In the genomic region with DNA sequence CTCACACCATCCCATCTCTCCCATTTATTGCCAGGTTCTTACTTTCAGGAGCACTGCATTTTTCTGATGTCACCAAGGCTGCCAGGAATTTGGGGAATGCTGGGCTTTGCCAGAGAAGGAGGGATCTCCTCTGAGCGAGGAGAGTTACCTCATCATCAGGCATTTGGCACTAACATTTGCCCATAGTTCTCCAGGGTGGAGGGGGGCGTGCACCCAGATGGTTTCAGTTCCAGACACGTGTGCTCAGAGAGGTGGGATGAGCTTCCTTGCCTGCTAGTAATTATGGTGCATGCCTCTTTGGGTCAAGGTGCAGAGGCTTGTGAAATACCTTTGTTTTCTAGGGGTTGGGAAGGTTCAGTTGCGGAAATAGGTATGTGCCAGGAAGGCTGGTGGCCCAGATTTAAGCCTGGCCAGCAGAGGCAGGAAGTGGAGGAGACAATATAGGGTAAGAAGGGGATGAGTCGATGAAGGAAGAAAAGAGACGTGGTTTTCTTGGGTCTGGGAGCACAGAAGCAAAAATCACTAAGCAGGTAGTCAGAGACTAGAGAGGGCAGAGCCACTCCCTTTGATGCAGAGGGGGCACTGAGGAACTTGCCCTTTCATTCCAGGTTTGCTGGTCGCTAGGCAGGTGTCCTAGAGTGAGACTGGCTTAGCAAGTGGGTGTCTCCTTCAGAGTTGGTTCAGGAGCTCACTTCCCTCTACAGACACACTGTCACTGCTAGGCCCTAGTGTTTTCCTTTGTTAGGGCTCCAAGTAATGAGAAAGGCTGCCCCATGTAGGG, we compare ENCODE assay signal across 10 cellular contexts. TPM values are rescaled to one million over a fixed set of nuclear protein-coding genes. Genes with fewer than 3 reads are reported as not detected.
A peak's percentile ranks its signal among the peaks of the same experiment; 100 is the strongest.
DNase-seq lines count a peak whose midpoint lies in the region; ATAC-seq, FAIRE-seq and TF ChIP-seq lines count a peak whose summit lies in the region.
"Had no signal": no experiment of that assay in that cellular context is flagged by ENCODE, and none has a peak within 500 bp of the region (broad histone marks: within the 10 kb centered on the region; RNA-seq: fewer than 3 reads in every experiment).

No MANE protein-coding gene starts in this region.

- H3K18ac ChIP-seq in H1 (ENCODE audit: extremely low read depth, low read length) = peak overlapping the region; percentile 4; the same call in 1 of the 2 replicates

- no peaks in the 10 kb centered on the region; the same call in 1 of the 2 replicates for H3K79me1 ChIP-seq in H1 (ENCODE audit: low read depth, low read length)

- H2BK120ac ChIP-seq in H1 (replicated peaks; ENCODE audit: low read depth, low read length) = no peak overlapping the region

- H3K56ac ChIP-seq in H1 (replicated peaks; ENCODE audit: insufficient read length, low read depth, low read length) = no peak overlapping the region

- H3K9ac ChIP-seq in H1 (replicated peaks in 1 of 4; ENCODE audit: extremely low read depth in 1 of 4, low read depth in 3 of 4, low read length in 3 of 4) = peak overlapping the region in 1 of 4 experiments; percentile 40; a peak in 3 of 7 replicates

- H2AK5ac ChIP-seq in H1 (ENCODE audit: low read depth, low read length) = peak overlapping the region; percentile 24; the same call in 1 of the 2 replicates

- TF ChIP-seq CTCF in AG09319 (IDR thresholded peaks at IDR 0.05; ENCODE audit: low read depth, low read length) (no peak), H1 (IDR thresholded peaks at IDR 0.05; ENCODE audit: control extremely low read depth in 1 of 3, insufficient read depth in 1 of 3, low read depth in 1 of 3, low read length in 3 of 3) (no peak), mucosa of descending colon (IDR thresholded peaks at IDR 0.05) (no peak)

- H3K9me3 ChIP-seq in H1 (ENCODE audit: insufficient read depth in 2 of 2, low read depth in 1 of 2, low read length in 1 of 2) (no peaks in the 10 kb centered on the region), mucosa of descending colon (no peaks in the 10 kb centered on the region)

- H3K4me1 ChIP-seq in H1 (replicated peaks in 1 of 4; ENCODE audit: control insufficient read depth in 3 of 4, insufficient read depth in 4 of 4, low read length in 3 of 4) (peaks cover 5 to 14% (median 11%) of the 10 kb centered on the region in 4 experiments), mucosa of descending colon (ENCODE audit: low read depth) (peaks cover 24% of the 10 kb centered on the region)

- peak overlapping the region; percentile 89 for H2BK12ac ChIP-seq in H1 (ENCODE audit: low read depth, low read length)

- H2BK20ac ChIP-seq in H1 (ENCODE audit: low read length) = 0 out of 2 replicates have a peak overlapping the region, but pooled peaks have one; percentile 7

- peak; percentile 66 for FAIRE-seq in H1 (lab: Jason Lieb, UNC)
- FAIRE-seq: GM12878 had no signal

- no peak overlapping the region for H4K91ac ChIP-seq in H1 (replicated peaks; ENCODE audit: insufficient read length, low read length)

- peak overlapping the region in 1 of 4 experiments; percentile 5; a peak in 1 of 8 replicates for H3K4me3 ChIP-seq in H1 (ENCODE audit: extremely low read depth in 1 of 4, insufficient read depth in 2 of 4, low read depth in 3 of 4, low read length in 4 of 4)
- no peak overlapping the region for H3K4me3 ChIP-seq in mucosa of descending colon
- H3K4me3 ChIP-seq: GM12878 had no signal

- H4K8ac ChIP-seq in H1 (ENCODE audit: extremely low read depth, insufficient read depth, low read length) = no peak overlapping the region; the same call in 1 of the 2 replicates

- H3K27ac ChIP-seq in H1 (ENCODE audit: low read depth, low read length) = peak overlapping the region; percentile 65

- no peak for TF ChIP-seq RAD21 in H1 (IDR thresholded peaks at IDR 0.05 in 1 of 2, conservative IDR thresholded peaks at IDR 0.05 in 1 of 2; ENCODE audit: low read depth in 2 of 2, low read length in 2 of 2)

- H3K23ac ChIP-seq in H1 (ENCODE audit: insufficient read length) = no peak overlapping the region

- CTCF ChIA-PET in H1 (lab: Charles Lee; ENCODE audit: partially characterized antibody) = no interaction called here

- no peak overlapping the region for H3K4ac ChIP-seq in H1 (replicated peaks; ENCODE audit: insufficient read length, low read depth, low read length)

- POLR2A ChIA-PET in H1 (lab: Charles Lee; ENCODE audit: partially characterized antibody) = interaction anchor here (1.4 to 4.0 kb wide), 2 partner anchors 7 to 37 kb away, joined by 3 to 46 read pairs; partner anchors contain the start of genes CGN and TUFT1

- no peaks in the 10 kb centered on the region for H3K23me2 ChIP-seq in H1 (ENCODE audit: low read depth, low read length)

- H4K20me1 ChIP-seq in H1 (replicated peaks in 1 of 2; ENCODE audit: control insufficient read depth in 1 of 2, insufficient read depth in 2 of 2, low read length in 2 of 2) = no peaks in the 10 kb centered on the region

- H3K27me3 ChIP-seq in H1 (replicated peaks in 1 of 4; ENCODE audit: control insufficient read depth in 3 of 4, extremely low read depth in 1 of 4, insufficient read depth in 3 of 4, low read length in 3 of 4) = no peaks in the 10 kb centered on the region

- H4K5ac ChIP-seq in H1 (ENCODE audit: insufficient read length, low read depth, low read length) = no peak overlapping the region

- H3K14ac ChIP-seq in H1 (ENCODE audit: insufficient read length) = no peak overlapping the region

- intact Hi-C loops in mucosa of descending colon (cut with DNase I, micrococcal nuclease) = no loop called here

- peak; percentile 89 for ATAC-seq in mucosa of descending colon
- ATAC-seq: GM12878 had no signal

- H3K79me2 ChIP-seq in H1 (ENCODE audit: control insufficient read depth in 1 of 2, insufficient read depth in 2 of 2, low read length in 2 of 2) = peaks cover 0 to 45% of the 10 kb centered on the region in 2 experiments; a peak in 2 of 4 replicates

- peak overlapping the region; percentile 55 to 56 for H3K4me2 ChIP-seq in H1 (ENCODE audit: insufficient read depth in 1 of 2, low read depth in 2 of 2, low read length in 2 of 2)

- DNase-seq in AG09319 (ENCODE audit: extremely low read depth, low read depth) (peak; percentile 65), NCI-H2029 (lab: John Stamatoyannopoulos, UW) (peak; percentile 33), H1 (ENCODE audit: low read depth in 1 of 2, low spot score in 2 of 2) (peak in 1 of 2 experiments; percentile 59), mucosa of descending colon (peak; percentile 71 to 77 (median 73)), NOMO-1 treated with dmso at 0.1 percent for 144 hours (lab: John Stamatoyannopoulos, UW; ENCODE audit: unreplicated experiment) (no peak), DMS79 (lab: John Stamatoyannopoulos, UW) (no peak), DMS153 (lab: John Stamatoyannopoulos, UW) (no peak)
- DNase-seq in effector CD8-positive, alpha-beta T cell (lab: John Stamatoyannopoulos, UW) = no peak
- DNase-seq: activated CD4-positive, CD25-positive, alpha-beta regulatory T cell had no signal

- peak; percentile 31 to 59 for TF ChIP-seq POLR2A in H1 (IDR thresholded peaks at IDR 0.05; ENCODE audit: control extremely low read depth in 1 of 2, low read depth in 2 of 2, low read length in 2 of 2)

- 52% methylated on average over 7 of the region's 7 CpGs; no CpG with 5 or more reads in 1 of the 2 experiments for WGBS in H1 (ENCODE audit: extremely low coverage in 1 of 2, insufficient coverage in 1 of 2, insufficient read length in 1 of 2, insufficient replicate concordance in 2 of 2, low coverage in 1 of 2, low lambda C conversion rate in 2 of 2, missing lambda C conversion rate in 1 of 2), 2 experiments

- peak overlapping the region; percentile 92 for H2BK5ac ChIP-seq in H1 (ENCODE audit: low read depth, low read length)

- H2AFZ ChIP-seq in H1 (ENCODE audit: low read length) = no peak overlapping the region

- TF ChIP-seq EP300 in H1 (IDR thresholded peaks at IDR 0.05; ENCODE audit: borderline replicate concordance in 1 of 2, low read depth in 2 of 2, low read length in 2 of 2) = no peak

- no peak overlapping the region; the same call in 1 of the 2 replicates for H2BK15ac ChIP-seq in H1 (ENCODE audit: low read length)

- H3K36me3 ChIP-seq in H1 (ENCODE audit: control insufficient read depth in 2 of 4, insufficient read depth in 4 of 4, low read length in 3 of 4) (no peaks in the 10 kb centered on the region), mucosa of descending colon (ENCODE audit: low read depth) (no peaks in the 10 kb centered on the region)

TF ChIP-seq in H1, 55 proteins besides CTCF, POLR2A, EP300 and RAD21 (continues in another document):
- TF ChIP-seq SIRT6 (IDR thresholded peaks at IDR 0.05; ENCODE audit: low read length) (no peak), GABPA (IDR thresholded peaks at IDR 0.05; ENCODE audit: borderline replicate concordance, insufficient read depth, low read length) (no peak), POU5F1 (IDR thresholded peaks at IDR 0.05; ENCODE audit: low read depth, low read length) (no peak), CREB1 (IDR thresholded peaks at IDR 0.05) (peak; percentile 59), CBX5 (IDR thresholded peaks at IDR 0.05; ENCODE audit: low read depth, low read length) (no peak), CHD2 (IDR thresholded peaks at IDR 0.05; ENCODE audit: low read length) (0 out of 2 replicates have a peak, but pooled peaks have one; percentile 31), SP4 (IDR thresholded peaks at IDR 0.05; ENCODE audit: low read length) (no peak)

RNA-seq across cellular contexts. Expression of gene TUFT1, which starts 7.2 kb away (rescaled TPM):
- 10.1 and 10.4 TPM in 2 replicates for total RNA-seq in H1 (2021; fragmentation: NEBNext Ultra II Directional; extraction: Animal tissue kit (Norgen Biotek cat#: 25700))
- 6.6 and 7.3 TPM in 2 replicates for polyA plus RNA-seq in H1 (2011; rRNA removed)
- polyA plus RNA-seq in H1 (2011; cell fraction: cytosol; rRNA removed) = 9.6 TPM
- 6.9 TPM for polyA plus RNA-seq in H1 (2011; cell fraction: nucleus; rRNA removed)
- 8.2 to 9.3 TPM (median 8.9 TPM) in 4 replicates for polyA plus RNA-seq in H1 (2012, experiment 1 of 2)
- polyA plus RNA-seq in H1 (2012, experiment 2 of 2) = 4.6 TPM
- polyA plus RNA-seq in H1 (2013, experiment 1 of 2) = 7.2 TPM
- 7.5 TPM for polyA plus RNA-seq in H1 (2013, experiment 2 of 2)
- 8.1 and 9.4 TPM in 2 replicates for polyA minus RNA-seq in H1 (2011; rRNA and poly(A)+ RNA removed)
- 4.2 TPM for polyA minus RNA-seq in H1 (2011; cell fraction: cytosol; rRNA and poly(A)+ RNA removed)
- polyA minus RNA-seq in H1 (2011; cell fraction: nucleus; rRNA and poly(A)+ RNA removed) = 5.5 TPM
- 10 to 100 TPM; 20.2 to 38.0 (median 27.5) TPM for total RNA-seq in mucosa of descending colon

RNA-seq across cellular contexts. Expression of gene CGN, which starts 36.1 kb away (rescaled TPM):
- 52.7 and 54.6 TPM in 2 replicates for total RNA-seq in H1 (2021; fragmentation: NEBNext Ultra II Directional; extraction: Animal tissue kit (Norgen Biotek cat#: 25700))
- 15.9 and 20.4 TPM in 2 replicates for polyA plus RNA-seq in H1 (2011; rRNA removed)
- 15.1 TPM for polyA plus RNA-seq in H1 (2011; cell fraction: cytosol; rRNA removed)
- 98.4 TPM for polyA plus RNA-seq in H1 (2011; cell fraction: nucleus; rRNA removed)
- polyA plus RNA-seq in H1 (2012, experiment 1 of 2) = 47.3 to 55.8 TPM (median 50.2 TPM) in 4 replicates
- polyA plus RNA-seq in H1 (2012, experiment 2 of 2) = 15.9 TPM
- 59.6 TPM for polyA plus RNA-seq in H1 (2013, experiment 1 of 2)
- 59.3 TPM for polyA plus RNA-seq in H1 (2013, experiment 2 of 2)
- polyA minus RNA-seq in H1 (2011; rRNA and poly(A)+ RNA removed) = 29.1 and 30.2 TPM in 2 replicates
- polyA minus RNA-seq in H1 (2011; cell fraction: cytosol; rRNA and poly(A)+ RNA removed) = 14.6 TPM
- 28.5 TPM for polyA minus RNA-seq in H1 (2011; cell fraction: nucleus; rRNA and poly(A)+ RNA removed)
- 100 to 1,000 TPM; 125 to 247 (median 187) TPM for total RNA-seq in mucosa of descending colon

Comparison
In these comparisons a context has a peak if more than half of its experiments do, and no peak if none do; other contexts are left out.
1. DNase-seq: peak in AG09319 (single experiment), NCI-H2029 (single experiment) and mucosa of descending colon (3 of 3); none in NOMO-1 treated with dmso at 0.1 percent for 144 hours (single experiment), effector CD8-positive, alpha-beta T cell (single experiment), DMS79 (single experiment) and DMS153 (single experiment).